Comparison of ENCODE assay signal across 2 cellular contexts in the genomic region with DNA sequence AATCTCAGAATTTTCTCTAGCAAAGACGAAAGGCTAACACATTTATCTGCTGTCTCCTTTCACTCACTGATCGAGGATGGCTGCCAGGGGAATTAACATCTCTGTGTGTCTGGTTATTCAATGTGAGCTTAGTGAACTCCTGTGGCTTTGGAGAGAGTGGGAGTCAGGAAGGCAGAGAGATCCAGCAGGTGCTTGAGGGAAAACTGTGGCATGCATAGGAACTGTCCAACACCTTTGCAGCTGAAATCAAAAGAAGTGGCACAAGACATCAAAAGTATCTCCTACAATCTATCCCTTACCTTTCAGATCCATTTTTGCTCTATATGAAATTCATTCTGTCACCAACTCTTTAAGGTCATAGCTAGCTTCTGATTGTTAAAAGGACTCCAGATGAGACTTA.
TF ChIP-seq lines count a peak whose summit lies in the region.

No MANE protein-coding gene starts in this region.

TF ChIP-seq in SK-N-SH, 30 proteins besides CTCF, POLR2A, EP300 and RAD21 (continued from another document):
- TF ChIP-seq ZBTB33 (IDR thresholded peaks at IDR 0.05; ENCODE audit: borderline replicate concordance, low read depth), result no peak
- no peak for TF ChIP-seq FOXM1 (IDR thresholded peaks at IDR 0.05; ENCODE audit: low read depth)
TF ChIP-seq in SK-N-SH: peak in this region for 1.

TF ChIP-seq in SK-N-SH treated with all-trans-retinoic acid at 6 μM for 48 hours, 23 proteins besides CTCF, POLR2A, EP300 and RAD21 (continued from another document):
- TF ChIP-seq ZFP3 (CRISPR knock-in tag; IDR thresholded peaks at IDR 0.05), result no peak
- TF ChIP-seq ZNF70 (CRISPR knock-in tag; IDR thresholded peaks at IDR 0.05), result no peak
- TF ChIP-seq GLIS3 (CRISPR knock-in tag; IDR thresholded peaks at IDR 0.05), result no peak
- TF ChIP-seq ESRRG (CRISPR knock-in tag; IDR thresholded peaks at IDR 0.05), result no peak
- TF ChIP-seq CSDC2 (CRISPR knock-in tag; IDR thresholded peaks at IDR 0.05), result no peak; the same call in 1 of the 2 replicates
- no peak for TF ChIP-seq BACH2 (CRISPR knock-in tag; IDR thresholded peaks at IDR 0.05; ENCODE audit: borderline replicate concordance)
- TF ChIP-seq ISL1 (CRISPR knock-in tag; IDR thresholded peaks at IDR 0.05), result no peak
- no peak for TF ChIP-seq CREB5 (CRISPR knock-in tag; IDR thresholded peaks at IDR 0.05; ENCODE audit: low read depth)
- no peak for TF ChIP-seq PPARA (CRISPR knock-in tag; IDR thresholded peaks at IDR 0.05; ENCODE audit: borderline replicate concordance)
